In the genomic region with DNA sequence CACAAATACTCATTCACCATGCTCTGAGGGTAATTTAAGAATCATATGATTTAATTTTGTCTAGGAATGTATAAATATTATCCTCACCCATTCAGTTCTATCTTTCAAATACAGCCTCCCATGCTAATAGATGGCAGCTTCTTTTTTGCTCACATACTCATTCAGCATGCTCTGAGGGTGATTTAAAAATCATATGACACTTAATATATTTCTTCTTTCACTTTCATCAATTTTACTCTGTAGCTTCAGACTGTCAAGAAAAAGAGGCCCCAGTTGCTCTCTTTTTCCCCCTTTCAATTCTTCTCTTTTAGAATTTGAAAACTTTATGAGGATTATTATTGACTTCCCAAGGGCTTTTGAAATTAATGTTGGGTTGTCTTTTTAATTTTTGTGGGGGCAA, we compare ENCODE assay signal across 22 cellular contexts.
"Had no signal": no experiment of that assay in that cellular context is flagged by ENCODE, and none has a peak within 500 bp of the region (broad histone marks: within the 10 kb centered on the region; RNA-seq: fewer than 3 reads in every experiment).

No MANE protein-coding gene starts in this region.

- H3K4me1 ChIP-seq: SJSA1 had no signal

- H3K36me3 Mint-ChIP-seq: IgD-negative memory B cell had no signal

- H3K4me3 ChIP-seq: K562, SJSA1, SK-N-MC had no signal

- H3K9ac ChIP-seq: KMS-11 had no signal

- H3K36me3 ChIP-seq: SJSA1 had no signal

- H3K27me3 ChIP-seq: SJSA1 had no signal

- H3K27ac Mint-ChIP-seq: IgD-negative memory B cell had no signal

- ATAC-seq: HepG2, K562 had no signal

- H3K27ac ChIP-seq: KMS-11, SJSA1, SK-N-MC had no signal

- H3K27me3 Mint-ChIP-seq: IgD-negative memory B cell had no signal

- DNase-seq: Kasumi-1, NCI-H1092, NCI-H1436, NCI-H187, NCI-H2029, NCI-H2081 treated with DMSO at 0.1 percent for 48 hours, NCI-H2171, NCI-H226, NCI-H446, NCI-H510A, NCI-H524 treated with DMSO at 0.1 percent for 48 hours, NCI-H69, NCI-H774, Right ventricle myocardium superior, RPMI8226, SIG-M5 had no signal

- H3K4me2 ChIP-seq: KMS-11 had no signal

- H3K4me1 Mint-ChIP-seq: IgD-negative memory B cell had no signal

- H3K9me3 ChIP-seq: SJSA1 had no signal
